In the genomic region with DNA sequence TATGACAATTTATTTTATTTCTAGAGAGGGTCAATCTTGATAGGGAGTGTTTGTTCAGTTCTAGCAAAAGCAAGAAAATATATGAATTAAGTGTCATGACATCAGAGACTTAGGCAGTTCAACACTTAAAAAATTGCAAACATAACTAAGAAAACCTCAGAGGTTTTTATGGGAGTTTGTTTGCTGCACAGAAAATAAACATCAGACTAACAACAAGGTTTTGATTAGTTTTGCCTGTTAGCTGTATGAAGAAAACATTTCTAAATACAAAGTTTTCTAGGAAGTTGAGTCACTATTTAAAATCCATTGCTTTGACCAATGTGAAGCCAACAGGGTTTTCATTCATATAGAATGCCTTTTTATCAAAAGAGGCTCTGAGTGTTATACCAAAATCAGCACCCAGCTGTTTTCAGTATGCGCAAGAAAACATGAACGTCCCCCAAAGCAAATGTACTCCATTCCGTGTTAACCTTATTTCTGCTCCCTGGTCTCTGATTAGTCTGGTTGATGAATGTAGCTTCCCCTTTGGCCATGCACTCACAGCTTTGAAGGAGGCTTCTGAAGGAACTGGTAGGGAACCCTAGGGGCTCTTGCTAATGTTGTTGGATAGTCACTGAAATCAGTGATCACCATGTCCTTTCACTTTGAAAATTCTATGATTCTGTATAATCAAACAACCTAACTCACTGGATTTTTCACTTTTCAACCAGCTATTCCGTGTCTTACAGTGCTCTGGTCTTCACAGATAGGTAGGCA, we compare ENCODE assay signal across 8 cellular contexts.
A peak's percentile ranks its signal among the peaks of the same experiment; 100 is the strongest.
DNase-seq lines count a peak whose midpoint lies in the region; ATAC-seq and TF ChIP-seq lines count a peak whose summit lies in the region.
"Had no signal": no experiment of that assay in that cellular context is flagged by ENCODE, and none has a peak within 500 bp of the region (broad histone marks: within the 10 kb centered on the region; RNA-seq: fewer than 3 reads in every experiment).

No MANE protein-coding gene starts in this region.

- H3K4me3 ChIP-seq in HL-60 (replicated peaks; ENCODE audit: insufficient read depth, low read length) (no peak overlapping the region), fibroblast of villous mesenchyme (ENCODE audit: low read depth, low read length) (no peak overlapping the region)
- H3K4me3 ChIP-seq: adrenal gland had no signal

- TF ChIP-seq CTCF in HL-60 (IDR thresholded peaks at IDR 0.05; ENCODE audit: insufficient read depth, low read length) (no peak), fibroblast of villous mesenchyme (IDR thresholded peaks at IDR 0.05; ENCODE audit: insufficient read depth, low read depth, low read length) (no peak)

- DNase-seq in HL-60 (ENCODE audit: low read depth in 1 of 2, low spot score in 1 of 2) = peak in 1 of 2 experiments; percentile 60
- peak; percentile 78 for DNase-seq in fibroblast of villous mesenchyme (ENCODE audit: low read depth)
- DNase-seq in activated CD4-positive, alpha-beta T cell treated with anti-CD3 and anti-CD28 coated beads, Interleukin-2, amount 50 U/mL, for 48 hours = no peak
- no peak for DNase-seq in kidney tubule cell (ENCODE audit: low spot score)
- DNase-seq: adrenal gland had no signal

- no peaks in the 10 kb centered on the region for H3K27me3 ChIP-seq in HL-60 (ENCODE audit: insufficient read depth, poor library complexity, severe bottlenecking)
- H3K27me3 ChIP-seq: adrenal gland had no signal

- ATAC-seq in GM18867 (IDR thresholded peaks at IDR 0.05; ENCODE audit: unreplicated experiment) = peak; percentile 21
- ATAC-seq in GM21717 (IDR thresholded peaks at IDR 0.05; ENCODE audit: unreplicated experiment) = peak; percentile 23
- ATAC-seq in HG03565 (IDR thresholded peaks at IDR 0.05; ENCODE audit: unreplicated experiment) = no peak

- peak overlapping the region; percentile 52 for H3K27ac ChIP-seq in HL-60 (replicated peaks)
